In the genomic region with DNA sequence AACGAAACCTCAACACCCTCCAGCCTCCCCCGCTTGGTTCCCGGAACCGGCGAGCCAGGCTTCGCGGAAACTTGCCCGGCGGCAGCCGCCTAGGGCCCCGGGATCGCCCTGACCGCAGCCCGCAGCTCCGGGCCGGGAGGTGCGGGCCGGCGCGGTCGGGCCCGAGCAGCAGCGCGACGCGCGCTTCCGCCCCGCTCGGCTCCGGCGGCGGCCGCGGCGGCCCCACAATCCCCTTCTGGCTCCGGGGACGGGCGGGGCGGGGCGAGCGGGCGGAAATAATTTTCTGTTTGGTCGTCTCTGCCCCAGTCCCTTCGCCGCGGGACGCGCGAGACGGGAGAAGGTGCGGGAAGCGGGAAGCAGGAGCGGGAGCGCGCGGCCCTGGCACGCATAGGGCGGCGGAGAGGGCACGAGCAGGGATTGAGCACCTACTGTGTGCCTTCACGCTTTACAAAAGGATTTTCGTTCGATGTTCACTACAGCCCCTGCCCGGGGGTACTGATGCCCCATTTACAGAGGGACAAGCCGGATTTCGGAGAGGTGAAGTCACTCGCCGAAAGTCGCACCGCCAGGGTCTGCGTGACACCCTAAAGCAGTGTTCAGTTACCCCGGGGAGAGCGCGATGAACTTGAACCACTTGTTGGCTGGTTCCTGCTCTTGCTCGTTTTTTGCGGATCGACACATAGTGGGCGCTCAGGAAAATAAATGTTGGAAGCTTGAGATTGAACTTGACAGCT, we compare ENCODE assay signal across 1 cellular context.
TF ChIP-seq lines count a peak whose summit lies in the region.

No MANE protein-coding gene starts in this region.

TF ChIP-seq in SK-N-SH treated with all-trans-retinoic acid at 6 μM for 48 hours, 23 proteins besides CTCF, POLR2A, EP300 and RAD21 (continued from another document):
- TF ChIP-seq ZNF8 (CRISPR knock-in tag; IDR thresholded peaks at IDR 0.05) (0 out of 2 replicates have a peak, but pooled peaks have one; percentile 39), GLIS3 (CRISPR knock-in tag; IDR thresholded peaks at IDR 0.05) (no peak), TSHZ2 (CRISPR knock-in tag; IDR thresholded peaks at IDR 0.05) (0 out of 2 replicates have a peak, but pooled peaks have one; percentile 26)
- TF ChIP-seq, protein P1, sequence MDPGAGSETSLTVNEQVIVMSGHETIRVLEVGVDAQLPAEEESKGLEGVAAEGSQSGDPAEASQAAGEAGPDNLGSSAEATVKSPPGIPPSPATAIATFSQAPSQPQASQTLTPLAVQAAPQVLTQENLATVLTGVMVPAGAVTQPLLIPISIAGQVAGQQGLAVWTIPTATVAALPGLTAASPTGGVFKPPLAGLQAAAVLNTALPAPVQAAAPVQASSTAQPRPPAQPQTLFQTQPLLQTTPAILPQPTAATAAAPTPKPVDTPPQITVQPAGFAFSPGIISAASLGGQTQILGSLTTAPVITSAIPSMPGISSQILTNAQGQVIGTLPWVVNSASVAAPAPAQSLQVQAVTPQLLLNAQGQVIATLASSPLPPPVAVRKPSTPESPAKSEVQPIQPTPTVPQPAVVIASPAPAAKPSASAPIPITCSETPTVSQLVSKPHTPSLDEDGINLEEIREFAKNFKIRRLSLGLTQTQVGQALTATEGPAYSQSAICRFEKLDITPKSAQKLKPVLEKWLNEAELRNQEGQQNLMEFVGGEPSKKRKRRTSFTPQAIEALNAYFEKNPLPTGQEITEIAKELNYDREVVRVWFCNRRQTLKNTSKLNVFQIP (CRISPR knock-in tag; IDR thresholded peaks at IDR 0.05; ENCODE audit: borderline replicate concordance, low read depth): no peak
